In the genomic region with DNA sequence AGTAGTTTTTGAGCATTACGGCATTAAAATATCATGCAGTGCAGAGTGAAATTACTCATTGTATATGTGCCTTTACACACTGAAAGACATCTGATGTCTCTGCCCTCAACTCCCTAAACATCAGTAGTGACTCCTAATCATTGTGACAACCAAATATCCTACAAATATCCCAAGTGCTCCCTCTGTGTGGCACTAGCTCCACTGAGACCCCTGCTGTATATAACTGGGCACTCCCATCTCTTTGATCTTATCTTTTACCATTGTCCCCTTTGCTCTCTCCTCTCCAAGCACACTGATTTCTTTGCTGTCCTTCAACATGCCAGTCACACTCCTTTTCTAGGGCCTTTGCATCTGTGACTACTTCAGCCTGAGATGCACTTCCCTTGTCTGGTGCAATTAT, we compare ENCODE assay signal across 30 cellular contexts. TPM values are rescaled to one million over a fixed set of nuclear protein-coding genes. Genes with fewer than 3 reads are reported as not detected.
"Had no signal": no experiment of that assay in that cellular context is flagged by ENCODE, and none has a peak within 500 bp of the region (broad histone marks: within the 10 kb centered on the region; RNA-seq: fewer than 3 reads in every experiment).

No MANE protein-coding gene starts in this region.

- H3K27me3 Mint-ChIP-seq: activated CD8-positive, alpha-beta T cell treated with anti-CD3 and anti-CD28 coated beads for 36 hours; activated naive CD4-positive, alpha-beta T cell treated with anti-CD3 and anti-CD28 coated beads, Interleukin-2, amount 50 U/mL, for 24 hours; central memory CD8-positive, alpha-beta T cell had no signal

- H3K9me3 ChIP-seq: ascending aorta, body of pancreas, MG63, Peyer's patch, SJCRH30, SK-N-SH had no signal

- H3K4me3 Mint-ChIP-seq: activated CD8-positive, alpha-beta T cell treated with anti-CD3 and anti-CD28 coated beads for 36 hours; activated naive CD4-positive, alpha-beta T cell treated with anti-CD3 and anti-CD28 coated beads, Interleukin-2, amount 50 U/mL, for 24 hours; central memory CD8-positive, alpha-beta T cell had no signal

- H3K27ac Mint-ChIP-seq: activated CD8-positive, alpha-beta T cell treated with anti-CD3 and anti-CD28 coated beads for 36 hours; activated naive CD4-positive, alpha-beta T cell treated with anti-CD3 and anti-CD28 coated beads, Interleukin-2, amount 50 U/mL, for 24 hours had no signal

- H3K4me3 ChIP-seq: ascending aorta, body of pancreas, MG63, SJCRH30 had no signal

- H3K27ac ChIP-seq: ascending aorta, body of pancreas, KMS-11, RWPE1, SJCRH30, VCaP had no signal

- H3K9ac ChIP-seq: KMS-11, SK-N-SH had no signal

- H3K4me1 Mint-ChIP-seq: activated naive CD4-positive, alpha-beta T cell treated with anti-CD3 and anti-CD28 coated beads, Interleukin-2, amount 50 U/mL, for 24 hours; central memory CD8-positive, alpha-beta T cell had no signal

- H3K36me3 ChIP-seq: ascending aorta, MG63, Peyer's patch, SJCRH30 had no signal

- H3K4me1 ChIP-seq: ascending aorta, body of pancreas had no signal

- H3K27me3 ChIP-seq: ascending aorta, body of pancreas, MG63, Peyer's patch, SJCRH30 had no signal

- DNase-seq: activated CD4-positive, alpha-beta T cell treated with anti-CD3 and anti-CD28 coated beads for 4 hours; activated CD8-positive, alpha-beta memory T cell treated with anti-CD3 and anti-CD28 coated beads, Interleukin-2, amount 50 U/mL, for 48 hours; activated CD8-positive, alpha-beta T cell treated with anti-CD3 and anti-CD28 coated beads for 36 hours; activated effector memory CD4-positive, alpha-beta T cell treated with Interleukin-2 at 50 U/mL for 16 hours; activated naive CD4-positive, alpha-beta T cell; activated T-cell treated with anti-CD3 and anti-CD28 coated beads, Interleukin-2, amount 50 U/mL, for 1 hour; body of pancreas; MG63; MV-4-11; NCI-H1092 treated with DMSO at 0.1 percent for 48 hours; NCI-H1417 treated with DMSO at 0.1 percent for 48 hours; NCI-H1694; NCI-H2029; NCI-H2107; NCI-H446 treated with DMSO at 0.1 percent for 48 hours; NCI-H524 treated with DMSO at 0.1 percent for 48 hours; NCI-H774; NK-92 treated with Interleukin-12 subunit alpha and Interleukin-12 subunit beta, amount 100 ng/mL, for 24 hours; Right ventricle myocardium superior; SJCRH30; SK-N-SH; T-helper 1 cell had no signal

- H3K36me3 Mint-ChIP-seq: activated naive CD4-positive, alpha-beta T cell treated with anti-CD3 and anti-CD28 coated beads, Interleukin-2, amount 50 U/mL, for 24 hours had no signal

RNA-seq across cellular contexts. Expression of a gene that starts 2.6 kb away (rescaled TPM):
- total RNA-seq: activated CD8-positive, alpha-beta T cell treated with anti-CD3 and anti-CD28 coated beads for 36 hours; ascending aorta; body of pancreas; Right ventricle myocardium superior; T-helper 2 cell treated with Interferon-gamma antibody and Interleukin-4, amounts not matched to agents 100 ng/mL and 5 ng/mL, for 36 hours had no signal
